ENCODE assay signal across 8 cellular contexts in genomic region chr4:37802068-37802666, GRCh38. TPM values are rescaled to one million over a fixed set of nuclear protein-coding genes. Genes with fewer than 3 reads are reported as not detected.
DNase-seq lines count a peak whose midpoint lies in the region; ATAC-seq and TF ChIP-seq lines count a peak whose summit lies in the region.

No MANE protein-coding gene starts in this region.

- no peaks in the 10 kb centered on the region for H3K36me3 ChIP-seq in MG63
- no peaks in the 10 kb centered on the region for H3K36me3 ChIP-seq in SJSA1
- no peaks in the 10 kb centered on the region for H3K36me3 ChIP-seq in fibroblast of lung (ENCODE audit: control insufficient read depth, insufficient read depth, low read length)
- no peaks in the 10 kb centered on the region for H3K36me3 ChIP-seq in parathyroid adenoma (ENCODE audit: control insufficient read depth, insufficient read depth, low read length)

- no peaks in the 10 kb centered on the region for H4K20me1 ChIP-seq in fibroblast of lung (ENCODE audit: control insufficient read depth, extremely low read depth, insufficient read depth, low read length)

- H3K4me2 ChIP-seq in fibroblast of lung (ENCODE audit: extremely low read depth, insufficient read depth, low read length) (no peak overlapping the region), parathyroid adenoma (ENCODE audit: low read length) (no peak overlapping the region)

- H3K4me3 ChIP-seq in MG63: no peak overlapping the region
- H3K4me3 ChIP-seq in SJSA1: no peak overlapping the region
- no peak overlapping the region for H3K4me3 ChIP-seq in fibroblast of lung (replicated peaks in 1 of 4; ENCODE audit: control extremely low read depth in 1 of 4, insufficient read depth in 1 of 4, low read depth in 3 of 4, low read length in 4 of 4)
- H3K4me3 ChIP-seq in parathyroid adenoma (ENCODE audit: low read depth, low read length): no peak overlapping the region

- H2AFZ ChIP-seq in fibroblast of lung (ENCODE audit: low read length) (no peak overlapping the region), parathyroid adenoma (no peak overlapping the region)

- H3K4me1 ChIP-seq in SJSA1 (replicated peaks) (no peaks in the 10 kb centered on the region), fibroblast of lung (ENCODE audit: control insufficient read depth, extremely low read depth, insufficient read depth, low read length) (no peaks in the 10 kb centered on the region), parathyroid adenoma (no peaks in the 10 kb centered on the region)

- ATAC-seq in GM19035 (IDR thresholded peaks at IDR 0.05; ENCODE audit: unreplicated experiment) (no peak), GM21619 (IDR thresholded peaks at IDR 0.05; ENCODE audit: unreplicated experiment) (no peak)

- TF ChIP-seq CTCF in fibroblast of lung (conservative IDR thresholded peaks at IDR 0.05 in 1 of 2, IDR thresholded peaks at IDR 0.05 in 1 of 2; ENCODE audit: low read depth in 1 of 2, low read length in 2 of 2): peak; percentile 32 to 75
- peak; percentile 24 for TF ChIP-seq CTCF in parathyroid adenoma (IDR thresholded peaks at IDR 0.05)

- no peak overlapping the region for H3K9ac ChIP-seq in fibroblast of lung (ENCODE audit: insufficient read depth, low read length)
- no peak overlapping the region for H3K9ac ChIP-seq in parathyroid adenoma

- H3K79me2 ChIP-seq in fibroblast of lung (ENCODE audit: control insufficient read depth, insufficient read depth, low read length) (no peaks in the 10 kb centered on the region), parathyroid adenoma (no peaks in the 10 kb centered on the region)

- no peaks in the 10 kb centered on the region for H3K27me3 ChIP-seq in MG63
- no peaks in the 10 kb centered on the region for H3K27me3 ChIP-seq in SJSA1 (replicated peaks)
- peaks cover 6% of the 10 kb centered on the region for H3K27me3 ChIP-seq in fibroblast of lung (ENCODE audit: control insufficient read depth, insufficient read depth, low read length)
- H3K27me3 ChIP-seq in parathyroid adenoma (ENCODE audit: control insufficient read depth, insufficient read depth, low read length): no peaks in the 10 kb centered on the region

- no peaks in the 10 kb centered on the region for H3K9me3 ChIP-seq in MG63
- H3K9me3 ChIP-seq in SJSA1 (replicated peaks): no peaks in the 10 kb centered on the region
- no peaks in the 10 kb centered on the region for H3K9me3 ChIP-seq in fibroblast of lung (ENCODE audit: control insufficient read depth, insufficient read depth, low read depth, low read length)
- H3K9me3 ChIP-seq in parathyroid adenoma (ENCODE audit: control insufficient read depth, low read length): no peaks in the 10 kb centered on the region

- H3K27ac ChIP-seq in SJSA1 (no peak overlapping the region), fibroblast of lung (ENCODE audit: insufficient read depth, low read length) (no peak overlapping the region), parathyroid adenoma (no peak overlapping the region)

- peak; percentile 71 for DNase-seq in Daoy (ENCODE audit: low read depth)
- DNase-seq in MG63: peak; percentile 41
- peak; percentile 19 to 51 for DNase-seq in SJSA1 (ENCODE audit: low read depth in 1 of 2, low spot score in 2 of 2)
- DNase-seq in fibroblast of lung (ENCODE audit: low read depth in 2 of 2): peak; percentile 54 to 80
- DNase-seq in NK-92 treated with Interleukin-12 subunit alpha and Interleukin-12 subunit beta, amount 100 ng/mL, for 24 hours (lab: John Stamatoyannopoulos, UW): no peak

RNA-seq across cellular contexts. Expression of gene PGM2, which starts 24.3 kb away (rescaled TPM):
- total RNA-seq in Daoy (2014; rRNA removed; shearing (Covaris generic)): 46.5 and 48.7 TPM in 2 replicates
- total RNA-seq in MG63 (2014; rRNA removed; shearing (Covaris generic); ENCODE audit: low replicate concordance): 20.1 and 26.8 TPM in 2 replicates
- 14.8 and 20.9 TPM in 2 replicates for total RNA-seq in SJSA1 (2014; rRNA removed; shearing (Covaris generic))
- total RNA-seq in fibroblast of lung: 14.1 and 15.0 TPM in 2 replicates
- 14.3 and 15.1 TPM in 2 replicates for polyA plus RNA-seq in fibroblast of lung
- polyA plus RNA-seq in fibroblast of lung (2012): 14.4 and 16.0 TPM in 2 replicates
- polyA minus RNA-seq in fibroblast of lung (ENCODE audit: low replicate concordance): 0.89 and 1.9 TPM in 2 replicates
